ENCODE assay signal across 10 cellular contexts in the genomic region with DNA sequence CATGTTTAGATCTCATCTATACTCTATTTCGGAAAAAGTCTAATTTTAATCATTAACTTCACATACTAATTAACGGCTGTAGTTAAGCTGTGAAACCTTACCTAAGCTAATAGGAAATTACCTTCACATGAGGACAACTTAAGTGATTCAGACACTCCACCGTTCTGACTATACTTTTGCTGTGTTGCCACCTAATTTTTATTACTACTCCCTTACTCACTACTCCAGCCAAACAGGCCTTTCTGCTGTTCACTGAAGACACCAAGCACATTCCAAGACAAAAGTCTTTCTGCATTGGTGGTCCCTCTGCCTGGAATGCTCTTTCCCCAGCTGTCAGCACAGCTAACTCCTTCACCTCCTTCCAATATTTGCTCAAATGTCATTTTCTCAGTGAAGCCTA. TPM values are rescaled to one million over a fixed set of nuclear protein-coding genes. Genes with fewer than 3 reads are reported as not detected.
DNase-seq lines count a peak whose midpoint lies in the region; ATAC-seq lines count a peak whose summit lies in the region.
"Had no signal": no experiment of that assay in that cellular context is flagged by ENCODE, and none has a peak within 500 bp of the region (broad histone marks: within the 10 kb centered on the region; RNA-seq: fewer than 3 reads in every experiment).

No MANE protein-coding gene starts in this region.

- H3K4me3 Mint-ChIP-seq in T-helper 2 cell treated with Interferon-gamma antibody and Interleukin-4, amounts not matched to agents 5 μg/mL and 100 μg/mL, for 36 hours: peak overlapping the region; percentile 84
- H3K4me3 Mint-ChIP-seq in activated CD8-positive, alpha-beta T cell treated with anti-CD3 and anti-CD28 coated beads, Interleukin-2, amount 10 ng/mL, durations not matched to agents 7 days and 5 days: peak overlapping the region; percentile 83
- H3K4me3 Mint-ChIP-seq in stimulated activated effector memory CD8-positive, alpha-beta T cell treated with anti-CD3 and anti-CD28 coated beads, Interleukin-12 subunit alpha, Interleukin-12 subunit beta, amount 100 ng/mL, for 72 hours: peak overlapping the region; percentile 81

- no peak for ATAC-seq in activated CD8-positive, alpha-beta T cell treated with anti-CD3 and anti-CD28 coated beads, Interleukin-2, amount 10 ng/mL, durations not matched to agents 7 days and 5 days
- ATAC-seq in stimulated activated effector memory CD8-positive, alpha-beta T cell treated with anti-CD3 and anti-CD28 coated beads, Interleukin-12 subunit alpha, Interleukin-12 subunit beta, amount 100 ng/mL, for 72 hours: no peak

- no peaks in the 10 kb centered on the region for H3K9me3 ChIP-seq in iPS-15b (ENCODE audit: control insufficient read depth, insufficient read depth, low read length)

- peaks cover 42% of the 10 kb centered on the region for H3K36me3 Mint-ChIP-seq in T-helper 2 cell treated with Interferon-gamma antibody and Interleukin-4, amounts not matched to agents 5 μg/mL and 100 μg/mL, for 36 hours (ENCODE audit: low read depth)
- peaks cover 46% of the 10 kb centered on the region for H3K36me3 Mint-ChIP-seq in activated CD8-positive, alpha-beta T cell treated with anti-CD3 and anti-CD28 coated beads, Interleukin-2, amount 10 ng/mL, durations not matched to agents 7 days and 5 days (ENCODE audit: low read depth)
- H3K36me3 Mint-ChIP-seq in stimulated activated effector memory CD8-positive, alpha-beta T cell treated with anti-CD3 and anti-CD28 coated beads, Interleukin-12 subunit alpha, Interleukin-12 subunit beta, amount 100 ng/mL, for 72 hours: peaks cover 58% of the 10 kb centered on the region

- CTCF ChIA-PET in activated CD8-positive, alpha-beta T cell treated with anti-CD3 and anti-CD28 coated beads, Interleukin-2, amount 10 ng/mL, durations not matched to agents 7 days and 5 days (lab: Charles Lee): interaction anchor here (3.0 kb wide), 1 partner anchor 23 kb away, joined by 21 read pairs; no protein-coding TSS in a partner anchor

- H3K4me3 ChIP-seq in iPS-15b (ENCODE audit: low read depth, low read length): peak overlapping the region; percentile 88

- peaks cover 9% of the 10 kb centered on the region for H3K4me1 Mint-ChIP-seq in T-helper 2 cell treated with Interferon-gamma antibody and Interleukin-4, amounts not matched to agents 5 μg/mL and 100 μg/mL, for 36 hours (ENCODE audit: low read depth)
- peaks cover 18% of the 10 kb centered on the region for H3K4me1 Mint-ChIP-seq in activated CD8-positive, alpha-beta T cell treated with anti-CD3 and anti-CD28 coated beads, Interleukin-2, amount 10 ng/mL, durations not matched to agents 7 days and 5 days (ENCODE audit: low read depth)
- peaks cover 15% of the 10 kb centered on the region for H3K4me1 Mint-ChIP-seq in stimulated activated effector memory CD8-positive, alpha-beta T cell treated with anti-CD3 and anti-CD28 coated beads, Interleukin-12 subunit alpha, Interleukin-12 subunit beta, amount 100 ng/mL, for 72 hours

- no peak for DNase-seq in T-helper 2 cell treated with Interferon-gamma antibody and Interleukin-4, amounts not matched to agents 5 μg/mL and 100 μg/mL, for 36 hours (ENCODE audit: low spot score)
- DNase-seq in T-helper 2 cell (no peak), NCI-H1092 (lab: John Stamatoyannopoulos, UW) (no peak), NCI-H446 treated with DMSO at 0.1 percent for 48 hours (lab: John Stamatoyannopoulos, UW) (no peak)
- DNase-seq in activated CD8-positive, alpha-beta T cell treated with anti-CD3 and anti-CD28 coated beads, Interleukin-2, amount 10 ng/mL, durations not matched to agents 7 days and 5 days: no peak
- DNase-seq in stimulated activated effector memory CD8-positive, alpha-beta T cell treated with anti-CD3 and anti-CD28 coated beads, Interleukin-12 subunit alpha, Interleukin-12 subunit beta, amount 100 ng/mL, for 72 hours (ENCODE audit: low spot score in 2 of 2): no peak
- DNase-seq in activated CD4-positive, CD25-positive, alpha-beta regulatory T cell (lab: John Stamatoyannopoulos, UW): no peak
- DNase-seq: stimulated activated CD4-positive, alpha-beta T cell treated with anti-CD3 and anti-CD28 coated beads, Interleukin-4, amount 100 ng/mL, for 24 hours had no signal

- H3K9me3 Mint-ChIP-seq in T-helper 2 cell treated with Interferon-gamma antibody and Interleukin-4, amounts not matched to agents 5 μg/mL and 100 μg/mL, for 36 hours: no peaks in the 10 kb centered on the region
- H3K9me3 Mint-ChIP-seq in activated CD8-positive, alpha-beta T cell treated with anti-CD3 and anti-CD28 coated beads, Interleukin-2, amount 10 ng/mL, durations not matched to agents 7 days and 5 days (ENCODE audit: insufficient read depth): peaks cover 3% of the 10 kb centered on the region
- no peaks in the 10 kb centered on the region for H3K9me3 Mint-ChIP-seq in stimulated activated effector memory CD8-positive, alpha-beta T cell treated with anti-CD3 and anti-CD28 coated beads, Interleukin-12 subunit alpha, Interleukin-12 subunit beta, amount 100 ng/mL, for 72 hours

- peaks cover 7% of the 10 kb centered on the region for H3K4me1 ChIP-seq in iPS-15b (ENCODE audit: control insufficient read depth, insufficient read depth, low read length)

- H3K9ac ChIP-seq in iPS-15b (ENCODE audit: low read depth, low read length): peak overlapping the region; percentile 39

- H3K36me3 ChIP-seq in iPS-15b (ENCODE audit: control insufficient read depth, insufficient read depth, low read length): peaks cover 5% of the 10 kb centered on the region

- peak overlapping the region; percentile 88 for H3K27ac Mint-ChIP-seq in T-helper 2 cell treated with Interferon-gamma antibody and Interleukin-4, amounts not matched to agents 5 μg/mL and 100 μg/mL, for 36 hours
- peak overlapping the region; percentile 89 for H3K27ac Mint-ChIP-seq in activated CD8-positive, alpha-beta T cell treated with anti-CD3 and anti-CD28 coated beads, Interleukin-2, amount 10 ng/mL, durations not matched to agents 7 days and 5 days
- peak overlapping the region; percentile 95 for H3K27ac Mint-ChIP-seq in stimulated activated effector memory CD8-positive, alpha-beta T cell treated with anti-CD3 and anti-CD28 coated beads, Interleukin-12 subunit alpha, Interleukin-12 subunit beta, amount 100 ng/mL, for 72 hours

- H3K27me3 ChIP-seq in iPS-15b (ENCODE audit: control insufficient read depth, insufficient read depth, low read length): no peaks in the 10 kb centered on the region

- POLR2A ChIA-PET in activated CD8-positive, alpha-beta T cell treated with anti-CD3 and anti-CD28 coated beads, Interleukin-2, amount 10 ng/mL, durations not matched to agents 7 days and 5 days (lab: Charles Lee): no interaction called here

- peaks cover 9% of the 10 kb centered on the region for H3K27me3 Mint-ChIP-seq in T-helper 2 cell treated with Interferon-gamma antibody and Interleukin-4, amounts not matched to agents 5 μg/mL and 100 μg/mL, for 36 hours (ENCODE audit: low read depth)
- H3K27me3 Mint-ChIP-seq in activated CD8-positive, alpha-beta T cell treated with anti-CD3 and anti-CD28 coated beads, Interleukin-2, amount 10 ng/mL, durations not matched to agents 7 days and 5 days (ENCODE audit: low read depth): peaks cover 2% of the 10 kb centered on the region

RNA-seq across cellular contexts. Expression of a gene that starts 1.3 kb away (rescaled TPM):
- 10 to 100 TPM; 15.8 to 18.5 TPM for total RNA-seq in activated CD8-positive, alpha-beta T cell treated with anti-CD3 and anti-CD28 coated beads, Interleukin-2, amount 10 ng/mL, durations not matched to agents 7 days and 5 days

RNA-seq across cellular contexts. Expression of a gene that starts 57.4 kb away (rescaled TPM):
- not detected for total RNA-seq in activated CD8-positive, alpha-beta T cell treated with anti-CD3 and anti-CD28 coated beads, Interleukin-2, amount 10 ng/mL, durations not matched to agents 7 days and 5 days
- total RNA-seq: T-helper 2 cell treated with Interferon-gamma antibody and Interleukin-4, amounts not matched to agents 100 ng/mL and 5 ng/mL, for 36 hours had no signal
